Comparison of ENCODE assay signal across 8 cellular contexts in the genomic region with DNA sequence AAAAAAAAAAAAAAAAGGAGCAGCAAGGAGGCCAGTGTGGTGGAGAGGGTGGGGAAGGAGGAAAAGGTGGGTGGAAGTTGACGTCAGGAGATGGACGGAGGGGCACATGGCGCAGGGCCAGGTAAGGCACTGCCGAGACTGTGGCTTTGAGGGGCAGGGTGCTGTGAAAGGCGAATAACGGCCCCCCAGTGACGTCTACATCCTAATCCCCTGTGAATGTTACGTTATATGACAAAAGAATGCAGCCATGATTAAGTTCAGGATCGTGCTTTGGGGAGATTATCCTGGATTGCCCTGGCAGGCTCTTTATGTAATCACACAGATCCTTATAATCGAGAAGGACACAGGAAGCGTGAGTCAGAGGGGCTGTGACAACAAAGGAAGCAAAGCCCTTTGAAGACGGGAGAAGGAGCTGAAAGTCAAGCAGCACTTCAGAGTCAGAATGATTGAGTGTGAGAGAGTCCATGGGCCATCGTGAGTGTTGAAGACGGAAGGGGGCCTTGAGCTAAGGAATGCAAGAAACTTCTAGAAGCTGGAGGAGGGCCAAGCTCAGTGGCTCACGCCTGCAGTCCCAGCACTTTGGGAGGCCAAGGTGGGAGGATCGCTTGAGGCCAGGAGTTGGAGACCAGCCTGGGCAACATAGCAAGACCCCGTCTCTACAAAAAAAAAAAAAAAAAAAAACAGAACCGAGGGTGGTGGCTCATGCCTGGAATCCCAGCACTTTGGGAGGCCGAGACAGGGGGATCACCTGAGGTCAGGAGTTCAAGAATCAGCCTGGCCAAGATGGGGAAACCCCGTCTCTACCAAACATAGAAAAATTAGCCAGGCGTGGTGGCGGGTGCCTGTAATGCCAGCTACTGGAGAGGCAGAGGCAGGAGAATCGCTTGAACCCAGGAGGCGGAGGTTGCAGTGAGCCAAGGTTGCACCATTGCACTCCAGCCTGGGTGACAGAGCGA. TPM values are rescaled to one million over a fixed set of nuclear protein-coding genes. Genes with fewer than 3 reads are reported as not detected.
A peak's percentile ranks its signal among the peaks of the same experiment; 100 is the strongest.
DNase-seq lines count a peak whose midpoint lies in the region; ATAC-seq and TF ChIP-seq lines count a peak whose summit lies in the region.

No MANE protein-coding gene starts in this region.

- 34 to 39% (median 34%) methylated on average over 23 to 25 of the region's 25 CpGs for WGBS in psoas muscle, 3 donors

- in situ Hi-C loops in Panc1 (cut with HindIII; ENCODE audit: low pct_unique_long_range_greater_than_20kb, low sequenced_read_pairs), result no loop called here

- DNase-seq in EH (ENCODE audit: low read depth), result peak; percentile 96
- DNase-seq in Panc1 (ENCODE audit: low read depth, low spot score), result no peak
- peak; percentile 75 for DNase-seq in fibroblast of gingiva (ENCODE audit: low read depth)
- DNase-seq in psoas muscle, result no peak
- no peak for DNase-seq in SIG-M5 (lab: John Stamatoyannopoulos, UW)

- CTCF ChIA-PET in Panc1 (lab: Charles Lee), result no interaction called here

- H3K9me3 ChIP-seq in Panc1 (ENCODE audit: control insufficient read depth, insufficient read depth, low read depth, low read length) (no peaks in the 10 kb centered on the region), psoas muscle (no peaks in the 10 kb centered on the region)

- TF ChIP-seq CTCF in Panc1 (IDR thresholded peaks at IDR 0.05) (no peak), psoas muscle (IDR thresholded peaks at IDR 0.05) (no peak)

- intact Hi-C loops in Panc1 (cut with micrococcal nuclease; ENCODE audit: unreplicated experiment), result loop anchor here (5.0 kb wide), 1 partner anchor 37 kb away; no protein-coding TSS in a partner anchor
- intact Hi-C loops in psoas muscle (cut with DNase I), result loop anchor here in 1 of 2 donors (5.0 kb wide), 1 partner anchor 37 kb away; no protein-coding TSS in a partner anchor

- no peaks in the 10 kb centered on the region for H3K27me3 ChIP-seq in Panc1 (ENCODE audit: control insufficient read depth, insufficient read depth, low read length)
- H3K27me3 ChIP-seq in psoas muscle (ENCODE audit: insufficient read depth in 3 of 3, low read length in 2 of 3), result no peaks in the 10 kb centered on the region

- POLR2A ChIA-PET in Panc1 (lab: Charles Lee), result interaction anchor here (0.5 to 0.7 kb wide), 2 partner anchors 57 to 86 kb away, joined by 3 to 13 read pairs; no protein-coding TSS in a partner anchor

- H3K36me3 ChIP-seq in Panc1 (ENCODE audit: control insufficient read depth, insufficient read depth, low read length) (no peaks in the 10 kb centered on the region), psoas muscle (ENCODE audit: insufficient read depth in 1 of 2, low read depth in 1 of 2) (peaks cover 3 to 39% of the 10 kb centered on the region in 2 donors)

- 0 out of 2 replicates have a peak overlapping the region, but pooled peaks have one; percentile 48 for H3K27ac ChIP-seq in Panc1 (ENCODE audit: low read length)
- H3K27ac ChIP-seq in psoas muscle, result no peak overlapping the region

- H3K4me3 ChIP-seq in Panc1 (ENCODE audit: low read depth in 2 of 2, low read length in 2 of 2) (no peak overlapping the region), psoas muscle (no peak overlapping the region)

- ATAC-seq in Panc1 (peak; percentile 32; the same call in 1 of the 2 replicates), psoas muscle (peak; percentile 10 to 37 (median 26)), HG03432 (IDR thresholded peaks at IDR 0.05; ENCODE audit: unreplicated experiment) (no peak), HG02938 (IDR thresholded peaks at IDR 0.05; ENCODE audit: unreplicated experiment) (no peak), HG03439 (IDR thresholded peaks at IDR 0.05; ENCODE audit: unreplicated experiment) (no peak)

- H3K4me1 ChIP-seq in Panc1 (ENCODE audit: control insufficient read depth, insufficient read depth, low read length), result 0 out of 2 replicates have a peak, but pooled peaks cover 2% of the 10 kb centered on the region
- no peaks in the 10 kb centered on the region for H3K4me1 ChIP-seq in psoas muscle

- no TSS peak for BruUV-seq in Panc1 (replicated peaks; lab: Mats Ljungman, UMichigan)

RNA-seq across cellular contexts. Expression of a gene that starts 13.8 kb away (rescaled TPM):
- total RNA-seq in Panc1 (2021; ENCODE audit: unreplicated experiment), result not detected
- not detected for polyA plus RNA-seq in Panc1 (2012; ENCODE audit: insufficient read length)
- not detected for total RNA-seq in psoas muscle
- polyA plus RNA-seq in psoas muscle, result under 1 TPM in 2 of 3 donors, not detected in 1; 0.03 to 0.08 TPM

RNA-seq across cellular contexts. Expression of a gene that starts 13.9 kb away (rescaled TPM):
- total RNA-seq in Panc1 (2021; ENCODE audit: unreplicated experiment) (1.2 TPM), psoas muscle (10 to 100 TPM in 1 of 4 donors, 1 to 10 TPM in 3; 3.7 to 10.7 (median 7.5) TPM)
- polyA plus RNA-seq in Panc1 (2012; ENCODE audit: insufficient read length), result 0.64 TPM
- polyA plus RNA-seq in psoas muscle, result 10 to 100 TPM in 1 of 3 donors, 1 to 10 TPM in 2; 3.9 to 14.7 (median 8.6) TPM

RNA-seq across cellular contexts. Expression of a gene that starts 41.5 kb away (rescaled TPM):
- total RNA-seq in Panc1 (2021; ENCODE audit: unreplicated experiment), result 47.7 TPM
- polyA plus RNA-seq in Panc1 (2012; ENCODE audit: insufficient read length), result 39.9 TPM
- 100 to 1,000 TPM in 1 of 4 donors, 10 to 100 TPM in 3; 25.0 to 117 (median 41.8) TPM for total RNA-seq in psoas muscle
- polyA plus RNA-seq in psoas muscle, result 10 to 100 TPM; 21.0 to 90.8 (median 44.4) TPM

Comparison
In these comparisons a context has a peak if more than half of its experiments do, and no peak if none do; other contexts are left out.
1. DNase-seq: peak in EH (single experiment) and fibroblast of gingiva (single experiment); none in Panc1 (single experiment), psoas muscle (0 of 2) and SIG-M5 (single experiment).
2. ATAC-seq: peak in Panc1 (single experiment) and psoas muscle (4 of 4); none in HG03432 (single experiment), HG02938 (single experiment) and HG03439 (single experiment).